In the genomic region with DNA sequence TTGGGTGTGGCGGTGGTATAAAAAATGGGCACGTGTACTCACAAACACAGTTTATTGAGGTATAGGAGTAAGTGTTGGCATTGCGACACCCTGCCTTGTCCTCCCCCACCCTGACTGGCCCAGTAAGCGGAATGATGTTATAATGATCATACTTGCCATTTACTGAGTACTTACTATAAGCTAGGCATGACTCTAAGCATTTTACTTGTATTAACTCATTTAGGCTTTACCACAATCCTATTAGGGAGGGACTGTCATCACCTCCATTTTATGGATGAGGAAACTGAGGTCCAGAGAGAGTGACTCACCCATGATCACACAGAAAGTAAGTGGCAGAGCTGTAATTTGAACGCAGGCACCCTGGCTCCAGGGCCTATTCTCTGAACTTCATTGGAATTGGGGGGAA, we compare ENCODE assay signal across 8 cellular contexts. TPM values are rescaled to one million over a fixed set of nuclear protein-coding genes. Genes with fewer than 3 reads are reported as not detected.
DNase-seq lines count a peak whose midpoint lies in the region; ATAC-seq and TF ChIP-seq lines count a peak whose summit lies in the region.

No MANE protein-coding gene starts in this region.

- TF ChIP-seq RAD21 in liver (IDR thresholded peaks at IDR 0.05): no peak

- POLR2A ChIA-PET in HEK293T (lab: Yijun Ruan, JAX): interaction anchor here (1.1 to 3.4 kb wide), 3 partner anchors 23 to 80 kb away, joined by 3 to 32 read pairs (median 7); a partner anchor contains a TSS

- H3K27ac ChIP-seq in heart left ventricle (peak overlapping the region; percentile 79 to 93 (median 90)), adrenal gland (peak overlapping the region; percentile 61 to 96 (median 85)), liver (ENCODE audit: low read depth in 1 of 2, low read length in 2 of 2) (peak overlapping the region; percentile 37 to 39), upper lobe of left lung (peak overlapping the region; percentile 84 to 95 (median 91))

- TF ChIP-seq EP300 in upper lobe of left lung (IDR thresholded peaks at IDR 0.05): no peak

- ATAC-seq in heart left ventricle (no peak), upper lobe of left lung (ENCODE audit: low FRiP score in 2 of 2) (peak in 1 of 2 donors; percentile 0), GM18907 (IDR thresholded peaks at IDR 0.05; ENCODE audit: unreplicated experiment) (no peak)

- H3K36me3 ChIP-seq in heart left ventricle: no peaks in the 10 kb centered on the region
- H3K36me3 ChIP-seq in adrenal gland (replicated peaks in 1 of 2): no peaks in the 10 kb centered on the region
- no peaks in the 10 kb centered on the region for H3K36me3 ChIP-seq in liver (ENCODE audit: control insufficient read depth in 4 of 4, insufficient read depth in 3 of 4, low read depth in 1 of 4, low read length in 3 of 4)
- no peaks in the 10 kb centered on the region for H3K36me3 ChIP-seq in upper lobe of left lung

- H3K4me3 ChIP-seq in heart left ventricle: peak overlapping the region; percentile 2 to 87 (median 75)
- H3K4me3 ChIP-seq in adrenal gland: peak overlapping the region in 1 of 4 donors; percentile 88
- no peak overlapping the region for H3K4me3 ChIP-seq in liver (ENCODE audit: low read depth in 1 of 3, low read length in 3 of 3)
- H3K4me3 ChIP-seq in upper lobe of left lung: peak overlapping the region in 2 of 4 donors; percentile 72 to 75

- no peak for TF ChIP-seq CTCF in heart left ventricle (IDR thresholded peaks at IDR 0.05)
- TF ChIP-seq CTCF in adrenal gland (IDR thresholded peaks at IDR 0.05): no peak
- no peak for TF ChIP-seq CTCF in liver (IDR thresholded peaks at IDR 0.05; ENCODE audit: low read depth, low read length, missing input control)
- TF ChIP-seq CTCF in upper lobe of left lung (IDR thresholded peaks at IDR 0.05): no peak

- TF ChIP-seq POLR2A in heart left ventricle (IDR thresholded peaks at IDR 0.05) (no peak), adrenal gland (IDR thresholded peaks at IDR 0.05) (no peak), upper lobe of left lung (IDR thresholded peaks at IDR 0.05) (no peak)

- intact Hi-C loops in heart left ventricle (cut with DNase I) (loop anchor here in 2 of 10 donors (5.0 to 10.0 kb wide), 2 partner anchors 79 to 374 kb away; a partner anchor contains a TSS), cardiac septum (cut with DNase I) (no loop called here), adrenal gland (cut with DNase I) (no loop called here)

- H3K4me1 ChIP-seq in heart left ventricle (peaks cover 9 to 80% (median 52%) of the 10 kb centered on the region in 12 donors), adrenal gland (replicated peaks in 1 of 2) (peaks cover 42 to 72% of the 10 kb centered on the region in 2 donors), liver (ENCODE audit: control insufficient read depth in 4 of 4, insufficient read depth in 4 of 4, low read length in 3 of 4) (peaks cover 0 to 16% (median 9%) of the 10 kb centered on the region in 4 donors), upper lobe of left lung (peaks cover 39 to 53% (median 47%) of the 10 kb centered on the region in 4 donors)

- H3K27me3 ChIP-seq in heart left ventricle (no peaks in the 10 kb centered on the region), adrenal gland (no peaks in the 10 kb centered on the region), liver (ENCODE audit: control insufficient read depth in 4 of 4, insufficient read depth in 4 of 4, low read length in 3 of 4) (no peaks in the 10 kb centered on the region), upper lobe of left lung (no peaks in the 10 kb centered on the region)

- 79 to 87% (median 84%) methylated on average over 5 of the region's 5 CpGs for WGBS in heart left ventricle, 4 donors
- 78 to 86% (median 81%) methylated on average over 5 of the region's 5 CpGs for WGBS in adrenal gland, 4 donors
- WGBS in liver: 83% methylated on average over 5 of the region's 5 CpGs
- 67 to 73% methylated on average over 5 of the region's 5 CpGs for WGBS in upper lobe of left lung, 2 donors

- CTCF ChIA-PET in HEK293T (lab: Yijun Ruan, JAX): interaction anchor here (2.4 kb wide), 1 partner anchor 21 kb away, joined by 12 read pairs; no protein-coding TSS in a partner anchor

- peaks cover 0 to 2% (median 0%) of the 10 kb centered on the region in 12 donors for H3K9me3 ChIP-seq in heart left ventricle
- no peaks in the 10 kb centered on the region for H3K9me3 ChIP-seq in adrenal gland (replicated peaks in 1 of 3)
- no peaks in the 10 kb centered on the region for H3K9me3 ChIP-seq in liver (ENCODE audit: control insufficient read depth in 4 of 4, low read length in 3 of 4)
- H3K9me3 ChIP-seq in upper lobe of left lung: no peaks in the 10 kb centered on the region

- no peak overlapping the region for H3K9ac ChIP-seq in liver (ENCODE audit: low read depth in 1 of 2, low read length in 2 of 2)

- DNase-seq in heart left ventricle: no peak
- no peak for DNase-seq in cardiac septum (ENCODE audit: low spot score)
- no peak for DNase-seq in adrenal gland
- no peak for DNase-seq in upper lobe of left lung
- DNase-seq in DMS114 treated with DMSO at 0.1 percent for 48 hours (lab: John Stamatoyannopoulos, UW; ENCODE audit: unreplicated experiment): no peak
- no peak for DNase-seq in HEK293T (ENCODE audit: extremely low spot score)

TF ChIP-seq in liver, 16 proteins besides CTCF, POLR2A, EP300 and RAD21 (continues in another document):
- TF ChIP-seq GABPA (IDR thresholded peaks at IDR 0.05 in 1 of 2, conservative IDR thresholded peaks at IDR 0.05 in 1 of 2): no peak
- TF ChIP-seq SP1 (IDR thresholded peaks at IDR 0.05): no peak
- no peak for TF ChIP-seq TAF1 (conservative IDR thresholded peaks at IDR 0.05)
- no peak for TF ChIP-seq FOXA1 (IDR thresholded peaks at IDR 0.05)
- TF ChIP-seq FOXA2 (IDR thresholded peaks at IDR 0.05): no peak
- TF ChIP-seq, protein P1, sequence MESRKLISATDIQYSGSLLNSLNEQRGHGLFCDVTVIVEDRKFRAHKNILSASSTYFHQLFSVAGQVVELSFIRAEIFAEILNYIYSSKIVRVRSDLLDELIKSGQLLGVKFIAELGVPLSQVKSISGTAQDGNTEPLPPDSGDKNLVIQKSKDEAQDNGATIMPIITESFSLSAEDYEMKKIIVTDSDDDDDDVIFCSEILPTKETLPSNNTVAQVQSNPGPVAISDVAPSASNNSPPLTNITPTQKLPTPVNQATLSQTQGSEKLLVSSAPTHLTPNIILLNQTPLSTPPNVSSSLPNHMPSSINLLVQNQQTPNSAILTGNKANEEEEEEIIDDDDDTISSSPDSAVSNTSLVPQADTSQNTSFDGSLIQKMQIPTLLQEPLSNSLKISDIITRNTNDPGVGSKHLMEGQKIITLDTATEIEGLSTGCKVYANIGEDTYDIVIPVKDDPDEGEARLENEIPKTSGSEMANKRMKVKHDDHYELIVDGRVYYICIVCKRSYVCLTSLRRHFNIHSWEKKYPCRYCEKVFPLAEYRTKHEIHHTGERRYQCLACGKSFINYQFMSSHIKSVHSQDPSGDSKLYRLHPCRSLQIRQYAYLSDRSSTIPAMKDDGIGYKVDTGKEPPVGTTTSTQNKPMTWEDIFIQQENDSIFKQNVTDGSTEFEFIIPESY (IDR thresholded peaks at IDR 0.05): no peak

TF ChIP-seq in HEK293T, 16 proteins besides CTCF, POLR2A, EP300 and RAD21:
- no peak for TF ChIP-seq TARDBP (IDR thresholded peaks at IDR 0.05)
- no peak for TF ChIP-seq FOXK2 (IDR thresholded peaks at IDR 0.05)
- TF ChIP-seq FOXM1 (IDR thresholded peaks at IDR 0.05; ENCODE audit: borderline replicate concordance): no peak
- TF ChIP-seq ARNT (IDR thresholded peaks at IDR 0.05): no peak
- no peak for TF ChIP-seq FOXA1 (IDR thresholded peaks at IDR 0.05)
- TF ChIP-seq, protein P2, sequence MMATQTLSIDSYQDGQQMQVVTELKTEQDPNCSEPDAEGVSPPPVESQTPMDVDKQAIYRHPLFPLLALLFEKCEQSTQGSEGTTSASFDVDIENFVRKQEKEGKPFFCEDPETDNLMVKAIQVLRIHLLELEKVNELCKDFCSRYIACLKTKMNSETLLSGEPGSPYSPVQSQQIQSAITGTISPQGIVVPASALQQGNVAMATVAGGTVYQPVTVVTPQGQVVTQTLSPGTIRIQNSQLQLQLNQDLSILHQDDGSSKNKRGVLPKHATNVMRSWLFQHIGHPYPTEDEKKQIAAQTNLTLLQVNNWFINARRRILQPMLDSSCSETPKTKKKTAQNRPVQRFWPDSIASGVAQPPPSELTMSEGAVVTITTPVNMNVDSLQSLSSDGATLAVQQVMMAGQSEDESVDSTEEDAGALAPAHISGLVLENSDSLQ (IDR thresholded peaks at IDR 0.05): no peak
- TF ChIP-seq L3MBTL2 (conservative IDR thresholded peaks at IDR 0.05): no peak
- TF ChIP-seq ELF4 (IDR thresholded peaks at IDR 0.05): no peak
- no peak for TF ChIP-seq BHLHE40 (IDR thresholded peaks at IDR 0.05; ENCODE audit: borderline replicate concordance)
- TF ChIP-seq SUZ12 (IDR thresholded peaks at IDR 0.05): no peak
- no peak for TF ChIP-seq NFRKB (IDR thresholded peaks at IDR 0.05)
- TF ChIP-seq ZNF384 (IDR thresholded peaks at IDR 0.05): no peak
- TF ChIP-seq HDGF (IDR thresholded peaks at IDR 0.05; ENCODE audit: borderline replicate concordance): no peak
- no peak for TF ChIP-seq CTBP1 (IDR thresholded peaks at IDR 0.05; ENCODE audit: borderline replicate concordance)
- TF ChIP-seq LEF1 (IDR thresholded peaks at IDR 0.05; ENCODE audit: borderline replicate concordance): no peak
- TF ChIP-seq SP1 (IDR thresholded peaks at IDR 0.05): no peak

RNA-seq across cellular contexts. Expression of a gene that starts 2.3 kb away (rescaled TPM):
- total RNA-seq in heart left ventricle (10 to 100 TPM in 7 of 9 donors, 1 to 10 TPM in 2; 7.1 to 27.3 (median 19.1) TPM), cardiac septum (15.3 TPM), adrenal gland (10 to 100 TPM; 22.1 to 57.4 (median 34.9) TPM), liver (1 to 10 TPM; 3.9 to 5.7 TPM), upper lobe of left lung (10 to 100 TPM; 20.4 to 40.0 (median 21.6) TPM)
- polyA plus RNA-seq in heart left ventricle (10 to 100 TPM; 16.0 to 45.6 TPM), adrenal gland (10 to 100 TPM; 22.1 to 25.7 (median 25.1) TPM), liver (1 to 10 TPM; 3.0 to 3.3 TPM)

RNA-seq across cellular contexts. Expression of a gene that starts 22.0 kb away (rescaled TPM):
- total RNA-seq in heart left ventricle (10 to 100 TPM; 41.6 to 70.6 (median 50.4) TPM), cardiac septum (44.9 TPM), adrenal gland (100 to 1,000 TPM in 1 of 8 donors, 10 to 100 TPM in 7; 54.1 to 113 (median 85.8) TPM), liver (10 to 100 TPM; 28.6 to 29.6 TPM), upper lobe of left lung (100 to 1,000 TPM in 1 of 6 donors, 10 to 100 TPM in 5; 37.8 to 111 (median 71.4) TPM)
- polyA plus RNA-seq in heart left ventricle (10 to 100 TPM; 18.9 to 31.8 TPM), adrenal gland (10 to 100 TPM; 30.4 to 85.9 (median 32.7) TPM), liver (10 to 100 TPM; 10.3 to 11.8 TPM)

Comparison
In these comparisons a context has a peak if more than half of its experiments do, and no peak if none do; other contexts are left out.
1. H3K27ac ChIP-seq: peak in every context shown above with its lines; median percentile 91 in upper lobe of left lung; 90 in heart left ventricle; 85 in adrenal gland; 38 in liver.
2. H3K4me3 ChIP-seq: peak in heart left ventricle (12 of 12); none in liver (0 of 3).